In the genomic region with DNA sequence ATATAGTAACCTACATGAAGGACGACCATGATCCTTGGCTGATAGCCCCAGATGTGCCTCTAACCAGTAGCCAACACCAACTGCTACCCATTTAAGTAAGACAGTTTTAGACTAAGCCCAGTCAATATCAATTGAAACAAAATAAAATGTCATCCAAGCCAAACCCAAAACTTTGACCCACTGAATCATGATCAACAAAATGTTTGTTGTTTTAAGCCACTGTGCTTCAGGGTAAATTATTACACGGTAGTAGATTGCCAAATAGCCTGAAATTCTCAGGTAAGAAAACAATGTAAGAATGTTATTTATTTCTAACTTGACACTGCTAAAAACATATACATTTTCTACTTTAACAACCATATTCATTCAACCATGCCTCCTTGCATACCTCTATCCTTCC, we compare ENCODE assay signal across 8 cellular contexts.
"Had no signal": no experiment of that assay in that cellular context is flagged by ENCODE, and none has a peak within 500 bp of the region (broad histone marks: within the 10 kb centered on the region; RNA-seq: fewer than 3 reads in every experiment).

No MANE protein-coding gene starts in this region.

- H3K4me3 ChIP-seq: GM23338, HAP-1 had no signal

- H3K9me3 ChIP-seq: HAP-1 had no signal

- H3K4me2 ChIP-seq: GM23338 had no signal

- H3K36me3 ChIP-seq: HAP-1 had no signal

- FAIRE-seq: H1, HTR-8/SVneo had no signal

- H2AFZ ChIP-seq: GM23338 had no signal

- ATAC-seq: GM23338, HCT116 had no signal

- DNase-seq: H7, HFFc6, KBM-7 had no signal

- H3K4me1 ChIP-seq: HAP-1 had no signal
